Comparison of ENCODE assay signal across 7 cellular contexts in genomic region chr14:100562751-100563150, GRCh38.
"Had no signal": no experiment of that assay in that cellular context is flagged by ENCODE, and none has a peak within 500 bp of the region (broad histone marks: within the 10 kb centered on the region; RNA-seq: fewer than 3 reads in every experiment).

No MANE protein-coding gene starts in this region.

- H3K9me3 Mint-ChIP-seq: GM23338, HFFc6 had no signal

- H3K9me3 ChIP-seq: HAP-1 had no signal

- H2AFZ ChIP-seq: GM23338 had no signal

- H3K4me1 Mint-ChIP-seq: GM23338 had no signal

- H3K36me3 ChIP-seq: HAP-1 had no signal

- H3K4me1 ChIP-seq: HAP-1 had no signal

- H3K4me3 ChIP-seq: GM23338, HAP-1, K562 had no signal

- H3K4me2 ChIP-seq: GM23338 had no signal

- H3K4me3 Mint-ChIP-seq: GM23338, HFFc6 had no signal

- H3K27ac Mint-ChIP-seq: GM23338, HFFc6 had no signal

- DNase-seq: H7, HFFc6, IMR-90, KG1 had no signal
